Comparison of ENCODE assay signal across 1 cellular context in genomic region chr18:73647391-73647790, GRCh38.
TF ChIP-seq lines count a peak whose summit lies in the region.

No MANE protein-coding gene starts in this region.

TF ChIP-seq in H1, 55 proteins besides CTCF, POLR2A, EP300 and RAD21:
- TF ChIP-seq BCL11A (IDR thresholded peaks at IDR 0.05; ENCODE audit: low read depth in 2 of 2, low read length in 2 of 2) (no peak), PHF8 (conservative IDR thresholded peaks at IDR 0.05; ENCODE audit: low read depth, low read length) (no peak), ATF3 (IDR thresholded peaks at IDR 0.05; ENCODE audit: insufficient read depth, low read depth, low read length) (no peak), FOSL1 (IDR thresholded peaks at IDR 0.05; ENCODE audit: insufficient read depth, low read depth, low read length) (no peak), EGR1 (IDR thresholded peaks at IDR 0.05; ENCODE audit: borderline replicate concordance, low read depth, low read length) (no peak), RBBP5 (IDR thresholded peaks at IDR 0.05; ENCODE audit: borderline replicate concordance, low read depth, low read length) (no peak), JUN (IDR thresholded peaks at IDR 0.05; ENCODE audit: low read depth, low read length) (no peak), CHD7 (IDR thresholded peaks at IDR 0.05; ENCODE audit: insufficient replicate concordance, low read length) (no peak), CEBPB (IDR thresholded peaks at IDR 0.05; ENCODE audit: low read depth, low read length) (no peak), NANOG (IDR thresholded peaks at IDR 0.05; ENCODE audit: insufficient read depth, low read depth, low read length, poor library complexity, severe bottlenecking) (no peak), TAF1 (IDR thresholded peaks at IDR 0.05; ENCODE audit: low read depth, low read length) (no peak), SP2 (IDR thresholded peaks at IDR 0.05; ENCODE audit: low read length) (no peak), SIN3A (conservative IDR thresholded peaks at IDR 0.05 in 1 of 2, IDR thresholded peaks at IDR 0.05 in 1 of 2; ENCODE audit: low read depth in 1 of 2, low read length in 2 of 2) (no peak), BACH1 (IDR thresholded peaks at IDR 0.05; ENCODE audit: low read length) (no peak), POU5F1 (IDR thresholded peaks at IDR 0.05; ENCODE audit: low read depth, low read length) (no peak), SAP30 (IDR thresholded peaks at IDR 0.05; ENCODE audit: insufficient read depth, insufficient replicate concordance, low read length) (no peak), CBX8 (IDR thresholded peaks at IDR 0.05; ENCODE audit: borderline replicate concordance, low read depth, low read length) (no peak), GABPA (IDR thresholded peaks at IDR 0.05; ENCODE audit: borderline replicate concordance, insufficient read depth, low read length) (no peak), HDAC6 (IDR thresholded peaks at IDR 0.05; ENCODE audit: low read depth, low read length) (no peak)
